Comparison of ENCODE assay signal across 8 cellular contexts in genomic region chr4:74158561-74159396, GRCh38. TPM values are rescaled to one million over a fixed set of nuclear protein-coding genes. Genes with fewer than 3 reads are reported as not detected.
DNase-seq lines count a peak whose midpoint lies in the region; ATAC-seq and TF ChIP-seq lines count a peak whose summit lies in the region.

No MANE protein-coding gene starts in this region.

- BruUV-seq in PC-9 (replicated peaks; lab: Mats Ljungman, UMichigan), result TSS peak; percentile 45

- H3K27me3 Mint-ChIP-seq in activated T-cell treated with anti-CD3 and anti-CD28 coated beads, Interleukin-2, amount 50 U/mL, for 72 hours (ENCODE audit: low read depth), result peaks cover 17% of the 10 kb centered on the region
- H3K27me3 Mint-ChIP-seq in endothelial cell (ENCODE audit: unreplicated experiment), result no peaks in the 10 kb centered on the region
- H3K27me3 Mint-ChIP-seq in nephron progenitor cell (ENCODE audit: low read depth, poor library complexity), result peaks cover 9% of the 10 kb centered on the region

- H2AFZ ChIP-seq in PC-9, result peak overlapping the region; percentile 69; the same call in 1 of the 2 replicates

- no peaks in the 10 kb centered on the region for H3K9me3 Mint-ChIP-seq in activated T-cell treated with anti-CD3 and anti-CD28 coated beads, Interleukin-2, amount 50 U/mL, for 72 hours
- no peaks in the 10 kb centered on the region for H3K9me3 Mint-ChIP-seq in endothelial cell (ENCODE audit: unreplicated experiment)
- no peaks in the 10 kb centered on the region for H3K9me3 Mint-ChIP-seq in nephron progenitor cell

- H3K4me1 ChIP-seq in PC-9 (replicated peaks; ENCODE audit: insufficient read depth), result peaks cover 20% of the 10 kb centered on the region

- peaks cover 3 to 16% of the 10 kb centered on the region in 2 donors for H3K36me3 Mint-ChIP-seq in activated T-cell treated with anti-CD3 and anti-CD28 coated beads, Interleukin-2, amount 50 U/mL, for 72 hours (ENCODE audit: insufficient read depth in 2 of 2)
- peaks cover 10% of the 10 kb centered on the region for H3K36me3 Mint-ChIP-seq in endothelial cell (ENCODE audit: low read depth, unreplicated experiment)
- peaks cover 36% of the 10 kb centered on the region for H3K36me3 Mint-ChIP-seq in nephron progenitor cell (ENCODE audit: low read depth)

- CTCF ChIA-PET in PC-9 (lab: Charles Lee), result no interaction called here

- no peak for TF ChIP-seq CTCF in PC-9 (conservative IDR thresholded peaks at IDR 0.05)
- TF ChIP-seq CTCF in endothelial cell (IDR thresholded peaks at IDR 0.05; ENCODE audit: unreplicated experiment), result no peak
- no peak for TF ChIP-seq CTCF in nephron progenitor cell (IDR thresholded peaks at IDR 0.05)

- H4K20me1 ChIP-seq in PC-9 (ENCODE audit: insufficient read depth), result no peaks in the 10 kb centered on the region; the same call in 1 of the 2 replicates

- no peak for DNase-seq in activated T-cell treated with anti-CD3 and anti-CD28 coated beads, Interleukin-2, amount 50 U/mL, for 72 hours
- no peak for DNase-seq in activated T-cell treated with anti-CD3 and anti-CD28 coated beads, Interleukin-2, amount 50 U/mL, for 1 hour
- peak in 1 of 2 experiments; percentile 45 for DNase-seq in PC-9
- no peak for DNase-seq in endothelial cell (ENCODE audit: low spot score)
- DNase-seq in nephron progenitor cell, result no peak
- no peak for DNase-seq in T1000 (lab: John Stamatoyannopoulos, UW)
- DNase-seq in NCI-H1105 (lab: John Stamatoyannopoulos, UW), result no peak
- DNase-seq in GDM1 (lab: John Stamatoyannopoulos, UW), result no peak

- H3K9me2 ChIP-seq in PC-9 (ENCODE audit: insufficient read depth), result no peaks in the 10 kb centered on the region

- H3K4me3 Mint-ChIP-seq in activated T-cell treated with anti-CD3 and anti-CD28 coated beads, Interleukin-2, amount 50 U/mL, for 72 hours, result peak overlapping the region; percentile 87 to 90
- H3K4me3 Mint-ChIP-seq in endothelial cell (ENCODE audit: unreplicated experiment) (peak overlapping the region; percentile 97), nephron progenitor cell (peak overlapping the region; percentile 91)

- no peaks in the 10 kb centered on the region for H3K9me3 ChIP-seq in PC-9 (ENCODE audit: insufficient read depth, low read depth)

- ATAC-seq in activated T-cell treated with anti-CD3 and anti-CD28 coated beads, Interleukin-2, amount 50 U/mL, for 72 hours (replicated peaks in 1 of 2), result no peak

- peaks cover 40% of the 10 kb centered on the region for H3K79me2 ChIP-seq in PC-9 (ENCODE audit: low read depth)

- POLR2A ChIA-PET in PC-9 (lab: Charles Lee; ENCODE audit: unreplicated experiment), result no interaction called here

- H3K4me2 ChIP-seq in PC-9, result peak overlapping the region; percentile 89

- H3K27ac ChIP-seq in PC-9, result peak overlapping the region; percentile 83

- peaks cover 28% of the 10 kb centered on the region for H3K4me1 Mint-ChIP-seq in activated T-cell treated with anti-CD3 and anti-CD28 coated beads, Interleukin-2, amount 50 U/mL, for 72 hours (ENCODE audit: low read depth)
- peaks cover 24% of the 10 kb centered on the region for H3K4me1 Mint-ChIP-seq in endothelial cell (ENCODE audit: unreplicated experiment)
- H3K4me1 Mint-ChIP-seq in nephron progenitor cell, result peaks cover 27% of the 10 kb centered on the region

- no peaks in the 10 kb centered on the region for H3K27me3 ChIP-seq in PC-9 (ENCODE audit: insufficient read depth, low read depth)

- intact Hi-C loops in PC-9 (cut with micrococcal nuclease; ENCODE audit: unreplicated experiment), result no loop called here

- H3K36me3 ChIP-seq in PC-9 (ENCODE audit: low read depth), result peaks cover 17% of the 10 kb centered on the region; the same call in 1 of the 2 replicates

- peak overlapping the region; percentile 94 for H3K27ac Mint-ChIP-seq in activated T-cell treated with anti-CD3 and anti-CD28 coated beads, Interleukin-2, amount 50 U/mL, for 72 hours
- peak overlapping the region; percentile 96 for H3K27ac Mint-ChIP-seq in endothelial cell (ENCODE audit: unreplicated experiment)
- H3K27ac Mint-ChIP-seq in nephron progenitor cell, result peak overlapping the region; percentile 71

- H3F3A ChIP-seq in PC-9 (ENCODE audit: insufficient read depth, low read depth), result peaks cover 10% of the 10 kb centered on the region

- peak overlapping the region; percentile 69 for H3K4me3 ChIP-seq in PC-9

RNA-seq across cellular contexts. Expression of gene MTHFD2L, which starts 0.9 kb away (rescaled TPM):
- total RNA-seq in activated T-cell treated with anti-CD3 and anti-CD28 coated beads, Interleukin-2, amount 50 U/mL, for 72 hours, result 1 to 10 TPM; 7.6 to 9.7 TPM
- total RNA-seq in PC-9 (2021) (8.2 and 8.9 TPM in 2 replicates), endothelial cell (ENCODE audit: unreplicated experiment) (13.6 TPM)

RNA-seq across cellular contexts. Expression of gene CXCL2, which starts 59.8 kb away (rescaled TPM):
- total RNA-seq in activated T-cell treated with anti-CD3 and anti-CD28 coated beads, Interleukin-2, amount 50 U/mL, for 72 hours, result not detected
- total RNA-seq in PC-9 (2021) (1.6 and 1.7 TPM in 2 replicates), endothelial cell (ENCODE audit: unreplicated experiment) (4.0 TPM)
